In genomic region chr14:65411656-65412188, GRCh38 we compare ENCODE assay signal across 8 cellular contexts. TPM values are rescaled to one million over a fixed set of nuclear protein-coding genes. Genes with fewer than 3 reads are reported as not detected.
A peak's percentile ranks its signal among the peaks of the same experiment; 100 is the strongest.
DNase-seq lines count a peak whose midpoint lies in the region; ATAC-seq and TF ChIP-seq lines count a peak whose summit lies in the region.

No MANE protein-coding gene starts in this region.

- peaks cover 11% of the 10 kb centered on the region for H3K4me1 Mint-ChIP-seq in endothelial cell (ENCODE audit: unreplicated experiment)

- H3K27me3 Mint-ChIP-seq in endothelial cell (ENCODE audit: unreplicated experiment): peaks cover 2% of the 10 kb centered on the region

- TF ChIP-seq CTCF in endothelial cell (IDR thresholded peaks at IDR 0.05; ENCODE audit: unreplicated experiment): no peak

- no peaks in the 10 kb centered on the region for H3K9me3 Mint-ChIP-seq in endothelial cell (ENCODE audit: unreplicated experiment)

- H3K27ac Mint-ChIP-seq in endothelial cell (ENCODE audit: unreplicated experiment): peak overlapping the region; percentile 82

- H3K4me3 Mint-ChIP-seq in endothelial cell (ENCODE audit: unreplicated experiment): peak overlapping the region; percentile 97

- peaks cover 2% of the 10 kb centered on the region for H3K36me3 Mint-ChIP-seq in endothelial cell (ENCODE audit: low read depth, unreplicated experiment)

- ATAC-seq in GM19455 (IDR thresholded peaks at IDR 0.05; ENCODE audit: unreplicated experiment): peak; percentile 53

- DNase-seq in CMK (ENCODE audit: low read depth) (peak; percentile 68), HPDE6-E6E7 (ENCODE audit: extremely low spot score) (peak; percentile 84), NOMO-1 treated with DMSO at 0.1 percent for 48 hours (lab: John Stamatoyannopoulos, UW; ENCODE audit: unreplicated experiment) (peak; percentile 57), endothelial cell (ENCODE audit: low spot score) (peak; percentile 85), midbrain (lab: John Stamatoyannopoulos, UW) (peak; percentile 96)
- DNase-seq in activated CD8-positive, alpha-beta memory T cell treated with anti-CD3 and anti-CD28 coated beads, Interleukin-2, amount 50 U/mL, for 4 hours: peak; percentile 77
- peak; percentile 71 to 72 for DNase-seq in stimulated activated CD8-positive, alpha-beta memory T cell treated with anti-CD3 and anti-CD28 coated beads, Interleukin-15, amount 100 ng/mL, for 48 hours (ENCODE audit: low read depth in 2 of 2)

RNA-seq across cellular contexts. Expression of gene FUT8, which starts 0.8 kb away (rescaled TPM):
- total RNA-seq in endothelial cell (ENCODE audit: unreplicated experiment): 65.4 TPM

Comparison
In these comparisons a context has a peak if more than half of its experiments do, and no peak if none do; other contexts are left out.
1. Peak in every context shown above with its lines: DNase-seq and ATAC-seq.